Comparison of ENCODE assay signal across 17 cellular contexts in genomic region chr2:45241061-45241561, GRCh38.
DNase-seq lines count a peak whose midpoint lies in the region; ATAC-seq and TF ChIP-seq lines count a peak whose summit lies in the region.
"Had no signal": no experiment of that assay in that cellular context is flagged by ENCODE, and none has a peak within 500 bp of the region (broad histone marks: within the 10 kb centered on the region; RNA-seq: fewer than 3 reads in every experiment).

No MANE protein-coding gene starts in this region.

- H3K9me3 Mint-ChIP-seq in MCF 10A (ENCODE audit: unreplicated experiment), result no peaks in the 10 kb centered on the region
- H3K9me3 Mint-ChIP-seq: activated T-helper 1 cell treated with anti-CD3 and anti-CD28 coated beads, Interleukin-12 subunit alpha, Interleukin-12 subunit beta, Interleukin-2, Interleukin-4 antibody, amounts not matched to agents 30 ng/mL and 10 ng/mL and 1 ng/mL, durations not matched to agents 14 hours and 24 hours and 36 hours; neural progenitor cell had no signal

- no peak overlapping the region for H4K12ac ChIP-seq in trophoblast cell (ENCODE audit: low read depth, low read length)

- H3K9ac ChIP-seq in stomach smooth muscle (ENCODE audit: low read length in 2 of 2) (no peak overlapping the region), trophoblast cell (ENCODE audit: low read length) (no peak overlapping the region)
- H3K9ac ChIP-seq: neural progenitor cell had no signal

- no peak for TF ChIP-seq POLR2A in breast epithelium (IDR thresholded peaks at IDR 0.05)

- WGBS in trophoblast cell (ENCODE audit: extremely low coverage, insufficient coverage, insufficient read length), result no CpG with 5 or more reads among the region's 3 CpGs

- no peak overlapping the region for H3K4me2 ChIP-seq in trophoblast cell (ENCODE audit: low read length)
- H3K4me2 ChIP-seq: hepatocyte, neural progenitor cell had no signal

- no peak for TF ChIP-seq CTCF in MCF 10A (IDR thresholded peaks at IDR 0.05; ENCODE audit: unreplicated experiment)
- TF ChIP-seq CTCF in breast epithelium (IDR thresholded peaks at IDR 0.05), result no peak
- no peak for TF ChIP-seq CTCF in RWPE2 (IDR thresholded peaks at IDR 0.05; ENCODE audit: poor library complexity, severe bottlenecking)
- no peak for TF ChIP-seq CTCF in fibroblast of mammary gland (conservative IDR thresholded peaks at IDR 0.05; ENCODE audit: control insufficient read depth, insufficient read depth, low read depth, low read length)

- H2BK12ac ChIP-seq in trophoblast cell (ENCODE audit: low read length), result no peak overlapping the region

- no peak overlapping the region for H2AK5ac ChIP-seq in trophoblast cell (ENCODE audit: low read length)

- no peaks in the 10 kb centered on the region for H3K4me1 ChIP-seq in breast epithelium
- peaks cover 24% of the 10 kb centered on the region for H3K4me1 ChIP-seq in RWPE2 (ENCODE audit: insufficient read depth, poor library complexity, severe bottlenecking)
- H3K4me1 ChIP-seq in stomach smooth muscle (ENCODE audit: control insufficient read depth, insufficient read depth, low read length), result peaks cover 6% of the 10 kb centered on the region
- peaks cover 0 to 4% of the 10 kb centered on the region in 2 experiments for H3K4me1 ChIP-seq in trophoblast cell (ENCODE audit: control insufficient read depth in 1 of 2, insufficient read depth in 2 of 2, low read length in 2 of 2)
- H3K4me1 ChIP-seq: neural progenitor cell had no signal

- H3K4me3 Mint-ChIP-seq in MCF 10A (ENCODE audit: unreplicated experiment), result peak overlapping the region; percentile 4
- H3K4me3 Mint-ChIP-seq: activated T-helper 1 cell treated with anti-CD3 and anti-CD28 coated beads, Interleukin-12 subunit alpha, Interleukin-12 subunit beta, Interleukin-2, Interleukin-4 antibody, amounts not matched to agents 30 ng/mL and 10 ng/mL and 1 ng/mL, durations not matched to agents 14 hours and 24 hours and 36 hours; neural progenitor cell had no signal

- H2BK120ac ChIP-seq in trophoblast cell (ENCODE audit: insufficient read depth, low read length, poor library complexity), result no peak overlapping the region

- H4K91ac ChIP-seq in trophoblast cell (ENCODE audit: low read depth, low read length), result no peak overlapping the region

- H2AFZ ChIP-seq in trophoblast cell (ENCODE audit: insufficient read depth, low read length, poor library complexity), result no peak overlapping the region
- H2AFZ ChIP-seq: hepatocyte, neural progenitor cell had no signal

- H3K4ac ChIP-seq in trophoblast cell (ENCODE audit: low read depth, low read length), result no peak overlapping the region

- no peak overlapping the region for H2BK5ac ChIP-seq in trophoblast cell (ENCODE audit: low read depth, low read length, poor library complexity)

- no peak overlapping the region for H3K23ac ChIP-seq in trophoblast cell (ENCODE audit: low read length)

- no peaks in the 10 kb centered on the region for H3K27me3 Mint-ChIP-seq in MCF 10A (ENCODE audit: insufficient read depth, unreplicated experiment)

- ATAC-seq in RWPE2 (ENCODE audit: low read depth), result peak; percentile 20
- no peak for ATAC-seq in HG02973 (IDR thresholded peaks at IDR 0.05; ENCODE audit: unreplicated experiment)

- peak overlapping the region; percentile 12 for H3K27ac Mint-ChIP-seq in MCF 10A (ENCODE audit: low read depth, unreplicated experiment)
- H3K27ac Mint-ChIP-seq: activated T-helper 1 cell treated with anti-CD3 and anti-CD28 coated beads, Interleukin-12 subunit alpha, Interleukin-12 subunit beta, Interleukin-2, Interleukin-4 antibody, amounts not matched to agents 30 ng/mL and 10 ng/mL and 1 ng/mL, durations not matched to agents 14 hours and 24 hours and 36 hours; neural progenitor cell had no signal

- H3K79me1 ChIP-seq in trophoblast cell (ENCODE audit: low read length), result peaks cover 2% of the 10 kb centered on the region

- H3K36me3 ChIP-seq in breast epithelium (no peaks in the 10 kb centered on the region), RWPE2 (ENCODE audit: low read depth) (no peaks in the 10 kb centered on the region), stomach smooth muscle (ENCODE audit: control insufficient read depth in 2 of 2, insufficient read depth in 2 of 2, low read length in 2 of 2) (no peaks in the 10 kb centered on the region), trophoblast cell (ENCODE audit: control insufficient read depth in 1 of 2, insufficient read depth in 2 of 2, low read length in 2 of 2) (no peaks in the 10 kb centered on the region)
- H3K36me3 ChIP-seq: neural progenitor cell had no signal

- no peaks in the 10 kb centered on the region for H3K27me3 ChIP-seq in breast epithelium
- H3K27me3 ChIP-seq in RWPE2 (ENCODE audit: insufficient read depth, poor library complexity, severe bottlenecking), result no peaks in the 10 kb centered on the region
- H3K27me3 ChIP-seq in stomach smooth muscle (ENCODE audit: control insufficient read depth in 1 of 2, insufficient read depth in 2 of 2, low read length in 2 of 2), result no peaks in the 10 kb centered on the region
- H3K27me3 ChIP-seq in trophoblast cell (ENCODE audit: insufficient read depth, low read length), result no peaks in the 10 kb centered on the region
- H3K27me3 ChIP-seq: hepatocyte, neural progenitor cell had no signal

- H3K4me3 ChIP-seq in breast epithelium, result no peak overlapping the region
- no peak overlapping the region for H3K4me3 ChIP-seq in RWPE2 (ENCODE audit: severe bottlenecking)
- no peak overlapping the region for H3K4me3 ChIP-seq in fibroblast of mammary gland (ENCODE audit: control insufficient read depth, low read depth, low read length)
- H3K4me3 ChIP-seq in stomach smooth muscle (ENCODE audit: low read length in 2 of 2), result no peak overlapping the region
- no peak overlapping the region for H3K4me3 ChIP-seq in trophoblast cell (ENCODE audit: low read depth, low read length)
- H3K4me3 ChIP-seq: hepatocyte, neural progenitor cell had no signal

- H3K79me2 ChIP-seq in trophoblast cell (ENCODE audit: control insufficient read depth, insufficient read depth, low read length, poor library complexity), result no peaks in the 10 kb centered on the region
- H3K79me2 ChIP-seq: hepatocyte had no signal

- POLR2A ChIA-PET in MCF 10A (lab: Yijun Ruan, JAX), result interaction anchor here (0.8 to 1.8 kb wide), 2 partner anchors 64 to 67 kb away, joined by 3 to 5 read pairs; no protein-coding TSS in a partner anchor

- peaks cover 23% of the 10 kb centered on the region for H3K4me1 Mint-ChIP-seq in MCF 10A (ENCODE audit: insufficient read depth, unreplicated experiment)

- H3K36me3 Mint-ChIP-seq in MCF 10A (ENCODE audit: insufficient read depth, unreplicated experiment), result no peaks in the 10 kb centered on the region
- H3K36me3 Mint-ChIP-seq: neural progenitor cell had no signal

- no peaks in the 10 kb centered on the region for H3K9me3 ChIP-seq in breast epithelium
- H3K9me3 ChIP-seq in RWPE2 (ENCODE audit: severe bottlenecking), result no peaks in the 10 kb centered on the region
- H3K9me3 ChIP-seq in stomach smooth muscle (ENCODE audit: control insufficient read depth in 2 of 2, low read length in 2 of 2), result no peaks in the 10 kb centered on the region
- no peaks in the 10 kb centered on the region for H3K9me3 ChIP-seq in trophoblast cell (ENCODE audit: insufficient read depth, low read depth, low read length)
- H3K9me3 ChIP-seq: Caco-2 had no signal

- H3K18ac ChIP-seq in trophoblast cell (ENCODE audit: low read length), result no peak overlapping the region

- H3K14ac ChIP-seq in trophoblast cell (ENCODE audit: low read length), result no peak overlapping the region

- intact Hi-C loops in MCF 10A (cut with micrococcal nuclease) (no loop called here), breast epithelium (cut with DNase I; ENCODE audit: low total_unique reads) (no loop called here)

- DNase-seq in MCF 10A (ENCODE audit: unreplicated experiment) (no peak), breast epithelium (ENCODE audit: low spot score in 2 of 2) (no peak), RWPE2 (ENCODE audit: low spot score) (no peak), fibroblast of mammary gland (ENCODE audit: low read depth) (peak; percentile 38), DMS79 (lab: John Stamatoyannopoulos, UW) (no peak), trophoblast cell (no peak)
- DNase-seq: activated CD4-positive, alpha-beta T cell treated with anti-CD3 and anti-CD28 coated beads, Interleukin-2, amount 50 U/mL, for 4 hours; Caco-2; NCI-H1092 treated with DMSO at 0.1 percent for 48 hours; NCI-H524; substantia nigra had no signal

- CTCF ChIA-PET in MCF 10A (lab: Yijun Ruan, JAX), result no interaction called here

- H3K27ac ChIP-seq in breast epithelium, result no peak overlapping the region
- peak overlapping the region; percentile 31 for H3K27ac ChIP-seq in RWPE2 (ENCODE audit: poor library complexity, severe bottlenecking)
- H3K27ac ChIP-seq in stomach smooth muscle (ENCODE audit: low read length), result peak overlapping the region; percentile 32
- no peak overlapping the region for H3K27ac ChIP-seq in trophoblast cell (ENCODE audit: low read depth, low read length)
- H3K27ac ChIP-seq: 22Rv1, hepatocyte, neural progenitor cell had no signal

- no TSS peak for BruUV-seq in MCF 10A (replicated peaks; lab: Mats Ljungman, UMichigan)

- H4K8ac ChIP-seq in trophoblast cell (ENCODE audit: low read depth, low read length), result no peak overlapping the region

Comparison
In these comparisons a context has a peak if more than half of its experiments do, and no peak if none do; other contexts are left out.
1. H3K27ac ChIP-seq: peak in RWPE2 (single experiment) and stomach smooth muscle (single experiment); none in breast epithelium (0 of 2) and trophoblast cell (single experiment).